ENCODE assay signal across 1 cellular context in genomic region chr2:53769318-53769945, GRCh38.
TF ChIP-seq lines count a peak whose summit lies in the region.

No MANE protein-coding gene starts in this region.

TF ChIP-seq in WTC11, 78 proteins besides CTCF, POLR2A, EP300 and RAD21 (continued from another document):
- TF ChIP-seq AR (CRISPR knock-in tag; IDR thresholded peaks at IDR 0.05) (no peak), CDX4 (CRISPR knock-in tag; IDR thresholded peaks at IDR 0.05; ENCODE audit: borderline replicate concordance) (no peak), ZNF671 (CRISPR knock-in tag; IDR thresholded peaks at IDR 0.05) (no peak), SP1 (CRISPR knock-in tag; conservative IDR thresholded peaks at IDR 0.05) (no peak), E2F4 (CRISPR knock-in tag; IDR thresholded peaks at IDR 0.05; ENCODE audit: borderline replicate concordance, low read depth) (no peak), ZNF425 (CRISPR knock-in tag; conservative IDR thresholded peaks at IDR 0.05) (no peak), ZNF121 (CRISPR knock-in tag; IDR thresholded peaks at IDR 0.05) (no peak), RORB (CRISPR knock-in tag; IDR thresholded peaks at IDR 0.05) (no peak), SOX15 (CRISPR knock-in tag; IDR thresholded peaks at IDR 0.05) (no peak), NR2C2 (CRISPR knock-in tag; IDR thresholded peaks at IDR 0.05) (no peak), PRRX2 (CRISPR knock-in tag; IDR thresholded peaks at IDR 0.05) (no peak)
- TF ChIP-seq, protein P1, sequence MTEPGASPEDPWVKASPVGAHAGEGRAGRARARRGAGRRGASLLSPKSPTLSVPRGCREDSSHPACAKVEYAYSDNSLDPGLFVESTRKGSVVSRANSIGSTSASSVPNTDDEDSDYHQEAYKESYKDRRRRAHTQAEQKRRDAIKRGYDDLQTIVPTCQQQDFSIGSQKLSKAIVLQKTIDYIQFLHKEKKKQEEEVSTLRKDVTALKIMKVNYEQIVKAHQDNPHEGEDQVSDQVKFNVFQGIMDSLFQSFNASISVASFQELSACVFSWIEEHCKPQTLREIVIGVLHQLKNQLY (CRISPR knock-in tag; IDR thresholded peaks at IDR 0.05): no peak
- TF ChIP-seq, protein P2, sequence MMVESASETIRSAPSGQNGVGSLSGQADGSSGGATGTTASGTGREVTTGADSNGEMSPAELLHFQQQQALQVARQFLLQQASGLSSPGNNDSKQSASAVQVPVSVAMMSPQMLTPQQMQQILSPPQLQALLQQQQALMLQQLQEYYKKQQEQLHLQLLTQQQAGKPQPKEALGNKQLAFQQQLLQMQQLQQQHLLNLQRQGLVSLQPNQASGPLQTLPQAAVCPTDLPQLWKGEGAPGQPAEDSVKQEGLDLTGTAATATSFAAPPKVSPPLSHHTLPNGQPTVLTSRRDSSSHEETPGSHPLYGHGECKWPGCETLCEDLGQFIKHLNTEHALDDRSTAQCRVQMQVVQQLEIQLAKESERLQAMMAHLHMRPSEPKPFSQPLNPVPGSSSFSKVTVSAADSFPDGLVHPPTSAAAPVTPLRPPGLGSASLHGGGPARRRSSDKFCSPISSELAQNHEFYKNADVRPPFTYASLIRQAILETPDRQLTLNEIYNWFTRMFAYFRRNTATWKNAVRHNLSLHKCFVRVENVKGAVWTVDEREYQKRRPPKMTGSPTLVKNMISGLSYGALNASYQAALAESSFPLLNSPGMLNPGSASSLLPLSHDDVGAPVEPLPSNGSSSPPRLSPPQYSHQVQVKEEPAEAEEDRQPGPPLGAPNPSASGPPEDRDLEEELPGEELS (CRISPR knock-in tag; IDR thresholded peaks at IDR 0.05): no peak
